ENCODE assay signal across 8 cellular contexts in the genomic region with DNA sequence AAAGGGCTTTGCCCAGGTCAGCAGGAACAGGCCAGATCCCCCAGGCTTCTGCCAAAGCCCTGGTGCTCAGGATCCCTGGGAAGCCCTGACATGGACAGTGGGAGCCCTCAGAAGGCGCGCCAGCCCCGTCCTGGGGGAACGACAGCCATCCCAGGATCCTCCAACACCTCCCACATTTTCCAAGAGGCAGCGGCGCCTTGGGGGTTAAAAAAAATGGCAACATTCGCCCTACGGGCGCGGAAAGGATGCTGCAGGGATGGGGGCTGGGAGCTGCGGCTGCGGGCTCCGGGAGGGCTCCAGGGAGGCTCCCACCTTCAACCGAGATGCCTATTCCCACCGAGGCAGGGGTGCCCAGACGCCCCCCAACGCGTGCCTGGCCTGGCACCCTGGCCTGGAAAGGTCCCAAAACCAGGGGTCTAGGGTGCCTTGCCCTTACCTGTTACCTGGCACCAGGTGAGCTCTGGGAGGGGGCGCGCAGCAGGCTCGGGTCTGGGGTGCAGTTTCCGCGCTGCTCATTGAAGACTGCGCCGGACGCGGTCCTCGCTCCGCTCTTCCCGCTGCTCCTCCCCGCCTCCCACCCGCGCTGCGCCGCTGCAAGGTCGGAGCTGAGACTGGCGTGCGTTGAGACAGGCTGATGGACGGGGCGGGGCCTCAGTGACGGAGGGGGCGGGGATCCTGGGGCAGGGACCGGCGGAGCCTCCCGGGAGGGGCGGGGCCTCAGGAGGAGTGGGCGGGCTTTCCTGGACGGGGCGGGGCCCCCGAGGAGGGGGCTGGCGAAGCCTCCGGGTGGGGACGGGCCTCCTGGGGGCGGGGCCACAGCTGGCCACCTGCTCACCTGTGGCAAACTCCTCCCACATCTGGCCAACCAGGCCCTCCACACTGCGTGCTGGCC. TPM values are rescaled to one million over a fixed set of nuclear protein-coding genes. Genes with fewer than 3 reads are reported as not detected.
DNase-seq lines count a peak whose midpoint lies in the region; ATAC-seq and TF ChIP-seq lines count a peak whose summit lies in the region.

A gene (minus strand): TSS at position 613 of the 892 bp plus-strand sequence. CDS start 6,228 bp downstream, outside the sequence.

- H3K9ac ChIP-seq in MM.1S (ENCODE audit: low read length): peak within 1 kb of the TSS; percentile 53; the same call in 1 of the 2 replicates

- POLR2A ChIA-PET in Caco-2 (lab: Charles Lee): interaction anchor here (0.6 to 1.2 kb wide), 10 partner anchors 9 to 272 kb away, joined by 3 to 9 read pairs (median 4); a partner anchor contains a TSS

- H3K9me3 ChIP-seq in Caco-2 (no peaks in the 10 kb centered on the region), MM.1S (replicated peaks; ENCODE audit: insufficient read depth, low read length) (no peaks in the 10 kb centered on the region)

- no peaks in the 10 kb centered on the region for H4K20me1 ChIP-seq in MM.1S (ENCODE audit: insufficient read depth, low read length)

- CTCF ChIA-PET in Caco-2 (lab: Charles Lee): interaction anchor here (0.9 kb wide), 2 partner anchors 9 to 13 kb away, joined by 3 to 4 read pairs; a partner anchor contains a TSS
- CTCF ChIA-PET in activated naive CD4-positive, alpha-beta T cell treated with anti-CD3 and anti-CD28 coated beads, Interleukin-2, amount 10 ng/mL, durations not matched to agents 7 days and 5 days (lab: Charles Lee): interaction anchor here (0.5 to 1.8 kb wide), 4 partner anchors 13 to 172 kb away, joined by 3 to 6 read pairs (median 4); no protein-coding TSS in a partner anchor

- peak; percentile 47 for ATAC-seq in GM21717 (IDR thresholded peaks at IDR 0.05; ENCODE audit: unreplicated experiment)

- H3F3A ChIP-seq in MM.1S (ENCODE audit: insufficient read depth, low read length): no peaks in the 10 kb centered on the region

- no peaks in the 10 kb centered on the region for H3K27me3 Mint-ChIP-seq in Caco-2 (ENCODE audit: insufficient read depth, unreplicated experiment)
- H3K27me3 Mint-ChIP-seq in activated naive CD4-positive, alpha-beta T cell treated with anti-CD3 and anti-CD28 coated beads, Interleukin-2, amount 10 ng/mL, durations not matched to agents 7 days and 5 days: peaks cover 6% of the 10 kb centered on the region

- H3K4me2 ChIP-seq in MM.1S (ENCODE audit: low read depth, low read length): peak within 1 kb of the TSS; percentile 82

- peak within 1 kb of the TSS; percentile 74; the same call in 1 of the 2 replicates for H2AFZ ChIP-seq in MM.1S (ENCODE audit: low read length)

- H3K79me2 ChIP-seq in MM.1S (ENCODE audit: low read length): no peaks in the 10 kb centered on the region

- H3K4me1 ChIP-seq in Caco-2 (peaks cover 8% of the 10 kb centered on the region; the same call in 1 of the 2 replicates), MM.1S (ENCODE audit: low read length) (peaks cover 3% of the 10 kb centered on the region; the same call in 1 of the 2 replicates)

- peaks cover 5% of the 10 kb centered on the region for H3K4me1 Mint-ChIP-seq in Caco-2 (ENCODE audit: low read depth, unreplicated experiment)
- H3K4me1 Mint-ChIP-seq in activated naive CD4-positive, alpha-beta T cell treated with anti-CD3 and anti-CD28 coated beads, Interleukin-2, amount 10 ng/mL, durations not matched to agents 7 days and 5 days: peaks cover 19% of the 10 kb centered on the region

- H3K36me3 Mint-ChIP-seq in Caco-2 (ENCODE audit: insufficient read depth, unreplicated experiment): peaks cover 5% of the 10 kb centered on the region
- no peaks in the 10 kb centered on the region for H3K36me3 Mint-ChIP-seq in activated naive CD4-positive, alpha-beta T cell treated with anti-CD3 and anti-CD28 coated beads, Interleukin-2, amount 10 ng/mL, durations not matched to agents 7 days and 5 days

- H3K4me3 ChIP-seq in Caco-2 (ENCODE audit: low read depth, low read length) (peak within 1 kb of the TSS; percentile 53), MM.1S (ENCODE audit: low read length) (peak within 1 kb of the TSS; percentile 75)

- H3K27ac ChIP-seq in MM.1S (ENCODE audit: low read length) (no peak within 1 kb of the TSS), substantia nigra (ENCODE audit: low read depth, low read length, poor library complexity, severe bottlenecking) (peak within 1 kb of the TSS; percentile 59)

- H3K27ac Mint-ChIP-seq in Caco-2 (ENCODE audit: unreplicated experiment): peak within 1 kb of the TSS; percentile 33
- H3K27ac Mint-ChIP-seq in activated naive CD4-positive, alpha-beta T cell treated with anti-CD3 and anti-CD28 coated beads, Interleukin-2, amount 10 ng/mL, durations not matched to agents 7 days and 5 days: peak within 1 kb of the TSS; percentile 65

- BruUV-seq in Caco-2 (replicated peaks; lab: Mats Ljungman, UMichigan): TSS peak; percentile 33

- intact Hi-C loops in Caco-2 (cut with micrococcal nuclease; ENCODE audit: unreplicated experiment): loop anchor here (1.0 kb wide), 1 partner anchor 8 kb away; no protein-coding TSS in a partner anchor

- H3K36me3 ChIP-seq in Caco-2 (ENCODE audit: control insufficient read depth, insufficient read depth, low read length): no peaks in the 10 kb centered on the region
- H3K36me3 ChIP-seq in MM.1S (replicated peaks; ENCODE audit: insufficient read depth, low read length): no peaks in the 10 kb centered on the region

- no peak for TF ChIP-seq CTCF in Caco-2 (IDR thresholded peaks at IDR 0.05; ENCODE audit: insufficient read depth in 1 of 2, low read depth in 1 of 2, low read length in 1 of 2, severe bottlenecking in 1 of 2, unreplicated experiment in 1 of 2)
- TF ChIP-seq CTCF in MM.1S (IDR thresholded peaks at IDR 0.05; ENCODE audit: low read length): no peak

- H3K4me3 Mint-ChIP-seq in Caco-2 (ENCODE audit: unreplicated experiment): peak within 1 kb of the TSS; percentile 68
- peak within 1 kb of the TSS; percentile 62 for H3K4me3 Mint-ChIP-seq in activated naive CD4-positive, alpha-beta T cell treated with anti-CD3 and anti-CD28 coated beads, Interleukin-2, amount 10 ng/mL, durations not matched to agents 7 days and 5 days

- H3K9me2 ChIP-seq in MM.1S (replicated peaks; ENCODE audit: insufficient read depth, low read length): no peaks in the 10 kb centered on the region

- H3K27me3 ChIP-seq in Caco-2 (replicated peaks; ENCODE audit: control insufficient read depth, insufficient read depth, low read length): no peaks in the 10 kb centered on the region
- no peaks in the 10 kb centered on the region for H3K27me3 ChIP-seq in MM.1S (replicated peaks; ENCODE audit: insufficient read depth, low read length)

- H3K9me3 Mint-ChIP-seq in Caco-2 (ENCODE audit: unreplicated experiment): no peaks in the 10 kb centered on the region
- no peaks in the 10 kb centered on the region for H3K9me3 Mint-ChIP-seq in activated naive CD4-positive, alpha-beta T cell treated with anti-CD3 and anti-CD28 coated beads, Interleukin-2, amount 10 ng/mL, durations not matched to agents 7 days and 5 days

- DNase-seq in Caco-2 (peak; percentile 97), MM.1S (peak; percentile 86), SK-N-DZ (ENCODE audit: low spot score) (peak; percentile 91), globus pallidus (ENCODE audit: low spot score) (peak; percentile 90), non-pigmented ciliary epithelial cell (ENCODE audit: low read depth) (peak; percentile 52), substantia nigra (lab: John Stamatoyannopoulos, UW) (peak; percentile 24 to 98 (median 87))
- DNase-seq in activated naive CD4-positive, alpha-beta T cell treated with anti-CD3 and anti-CD28 coated beads, Interleukin-2, amount 10 ng/mL, durations not matched to agents 7 days and 5 days: peak; percentile 97

RNA-seq across cellular contexts. Expression of the gene that starts here (rescaled TPM):
- 6.7 and 8.1 TPM in 2 replicates for total RNA-seq in Caco-2 (2022)
- polyA plus RNA-seq in SK-N-DZ (2014; cell fraction: cytosol; rRNA removed): 7.0 and 8.9 TPM in 2 replicates
- 10.2 and 16.0 TPM in 2 replicates for polyA plus RNA-seq in SK-N-DZ (2014; cell fraction: nucleus; rRNA removed)
